7 cellular contexts compared by ENCODE assay signal in the genomic region with DNA sequence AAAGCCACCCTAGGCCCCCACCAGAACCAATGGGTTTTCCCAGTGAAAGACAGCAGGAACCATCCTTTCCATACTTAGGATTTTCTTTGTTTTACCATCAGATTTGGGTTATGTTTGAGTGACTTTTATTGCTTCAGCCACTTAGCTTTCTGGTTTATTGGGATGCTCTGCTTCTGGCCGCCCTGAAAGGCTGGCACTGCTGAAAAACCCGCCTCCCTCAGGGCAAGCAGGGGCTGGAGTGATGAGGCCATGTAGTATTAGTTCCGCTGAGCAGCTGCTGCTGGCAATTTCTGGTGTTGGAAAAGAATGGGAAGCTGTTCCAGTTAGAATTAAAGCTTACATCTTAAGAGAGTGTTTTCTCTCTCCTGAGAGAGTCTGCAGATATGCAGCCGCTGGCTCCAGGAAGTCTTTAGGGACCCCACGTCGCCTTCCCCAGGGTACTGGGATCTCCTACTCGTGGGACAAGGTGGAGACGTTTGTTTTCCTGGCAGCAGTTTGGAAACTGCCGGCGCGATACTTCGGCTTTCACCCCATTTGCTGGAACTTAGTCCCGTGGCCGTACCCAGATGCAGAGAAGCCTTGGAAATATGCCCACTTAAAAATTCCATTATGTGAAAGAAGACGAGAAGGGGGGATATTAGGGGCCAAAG.
A peak's percentile ranks its signal among the peaks of the same experiment; 100 is the strongest.
DNase-seq lines count a peak whose midpoint lies in the region; ATAC-seq and TF ChIP-seq lines count a peak whose summit lies in the region.

No MANE protein-coding gene starts in this region.

- ATAC-seq in GM21723 (IDR thresholded peaks at IDR 0.05; ENCODE audit: unreplicated experiment) (no peak), GM18517 (IDR thresholded peaks at IDR 0.05; ENCODE audit: unreplicated experiment) (no peak), HG03520 (IDR thresholded peaks at IDR 0.05; ENCODE audit: unreplicated experiment) (no peak)

- no peaks in the 10 kb centered on the region for H3K36me3 ChIP-seq in endodermal cell (ENCODE audit: control insufficient read depth, insufficient read depth, low read length)
- H3K36me3 ChIP-seq in muscle layer of colon (ENCODE audit: insufficient read depth, low read length) = no peaks in the 10 kb centered on the region
- no peaks in the 10 kb centered on the region for H3K36me3 ChIP-seq in tibial artery

- no peak overlapping the region for H3K4me3 ChIP-seq in endodermal cell (ENCODE audit: low read length)
- peak overlapping the region; percentile 44 to 54 for H3K4me3 ChIP-seq in muscle layer of colon (ENCODE audit: low read depth in 1 of 2, low read length in 2 of 2)
- peak overlapping the region; percentile 41 to 44 for H3K4me3 ChIP-seq in tibial artery

- H3K9me3 Mint-ChIP-seq in endodermal cell = no peaks in the 10 kb centered on the region

- intact Hi-C loops in tibial artery (cut with DNase I; ENCODE audit: low total_unique reads) = no loop called here

- no peaks in the 10 kb centered on the region for H3K27me3 Mint-ChIP-seq in endodermal cell (ENCODE audit: insufficient read depth)

- H3K9ac ChIP-seq in endodermal cell (ENCODE audit: extremely low read depth, low read length, poor library complexity, severe bottlenecking) (no peak overlapping the region), muscle layer of colon (ENCODE audit: low read length) (peak overlapping the region; percentile 18)

- peaks cover 22% of the 10 kb centered on the region for H3K4me1 Mint-ChIP-seq in endodermal cell

- H3K4me3 Mint-ChIP-seq in endodermal cell = no peak overlapping the region

- DNase-seq in NCI-H2227 treated with DMSO at 0.1 percent for 48 hours (lab: John Stamatoyannopoulos, UW) (peak; percentile 23), endodermal cell (no peak), tibial artery (peak; percentile 38 to 80)

- H3K27ac ChIP-seq in endodermal cell (ENCODE audit: low read depth, low read length) (peak overlapping the region; percentile 82), muscle layer of colon (ENCODE audit: low read depth, low read length) (peak overlapping the region; percentile 65), tibial artery (peak overlapping the region; percentile 80 to 84)

- no peaks in the 10 kb centered on the region for H3K9me3 ChIP-seq in endodermal cell (ENCODE audit: control insufficient read depth, low read length)
- H3K9me3 ChIP-seq in muscle layer of colon (ENCODE audit: low read length) = no peaks in the 10 kb centered on the region
- no peaks in the 10 kb centered on the region for H3K9me3 ChIP-seq in tibial artery

- H3K4me1 ChIP-seq in endodermal cell (ENCODE audit: control insufficient read depth, insufficient read depth, low read length) = peaks cover 3% of the 10 kb centered on the region
- peaks cover 38% of the 10 kb centered on the region for H3K4me1 ChIP-seq in muscle layer of colon (ENCODE audit: insufficient read depth, low read length)
- peaks cover 0 to 98% (median 54%) of the 10 kb centered on the region in 4 donors for H3K4me1 ChIP-seq in tibial artery

- 82 to 86% methylated on average over 13 to 15 of the region's 15 CpGs for WGBS in endodermal cell (ENCODE audit: insufficient coverage in 1 of 2, insufficient read length in 1 of 2), 2 experiments

- no peak for TF ChIP-seq CTCF in endodermal cell (conservative IDR thresholded peaks at IDR 0.05)
- no peak for TF ChIP-seq CTCF in tibial artery (IDR thresholded peaks at IDR 0.05)

- H3K27me3 ChIP-seq in endodermal cell (ENCODE audit: control insufficient read depth, insufficient read depth, low read length, poor library complexity, severe bottlenecking) (no peaks in the 10 kb centered on the region), muscle layer of colon (ENCODE audit: control insufficient read depth in 1 of 2, insufficient read depth in 2 of 2, low read length in 2 of 2) (no peaks in the 10 kb centered on the region), tibial artery (no peaks in the 10 kb centered on the region)

- H3K27ac Mint-ChIP-seq in endodermal cell = no peak overlapping the region

- H3K36me3 Mint-ChIP-seq in endodermal cell (ENCODE audit: low read depth) = no peaks in the 10 kb centered on the region
